22 cellular contexts compared by ENCODE assay signal in the genomic region with DNA sequence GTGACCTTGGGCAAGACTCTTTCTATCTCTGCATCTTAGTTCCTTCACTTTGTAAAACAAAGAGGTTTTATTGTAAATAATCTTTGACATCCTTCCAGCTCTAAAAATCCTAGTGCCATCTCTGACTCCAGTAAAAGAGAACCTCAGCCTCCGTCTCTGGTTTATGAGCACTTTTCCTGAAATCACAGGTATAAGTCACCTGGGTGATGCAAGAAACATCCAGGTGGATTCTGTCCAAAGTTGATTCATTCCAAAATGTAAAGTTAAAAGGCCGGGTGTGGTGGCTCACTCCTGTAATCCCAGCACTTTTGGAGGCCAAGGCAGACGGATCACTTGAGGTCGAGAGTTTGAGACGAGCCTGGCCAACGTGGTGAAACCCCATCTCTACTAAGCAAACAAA.
"Had no signal": no experiment of that assay in that cellular context is flagged by ENCODE, and none has a peak within 500 bp of the region (broad histone marks: within the 10 kb centered on the region; RNA-seq: fewer than 3 reads in every experiment).

No MANE protein-coding gene starts in this region.

- H3K27me3 ChIP-seq: colonic mucosa, heart left ventricle, pancreas, right lobe of liver, tibial artery, upper lobe of left lung had no signal

- H3K4me1 ChIP-seq: spleen had no signal

- H3K27ac ChIP-seq: colonic mucosa, heart left ventricle, right lobe of liver, spleen, tibial artery, upper lobe of left lung had no signal

- H3K4me3 ChIP-seq: colonic mucosa, heart left ventricle, lung, pancreas, psoas muscle, right lobe of liver, spleen, tibial artery, upper lobe of left lung had no signal

- H3K36me3 ChIP-seq: colonic mucosa, heart left ventricle, pancreas, right lobe of liver, spleen, tibial artery, upper lobe of left lung had no signal

- H3K9me3 ChIP-seq: colonic mucosa, heart left ventricle, pancreas, psoas muscle, right lobe of liver, spleen, tibial artery, upper lobe of left lung had no signal

- DNase-seq: colonic mucosa; dermis blood vessel endothelial cell; effector CD4-positive, alpha-beta T cell; endodermal cell; heart left ventricle; hypothalamus; left cardiac atrium; left ventricle myocardium superior; mesendoderm; naive B cell; occipital lobe; psoas muscle; retina; spleen; stimulated activated CD4-positive, alpha-beta T cell treated with anti-CD3 and anti-CD28 coated beads, Interleukin-15, amount 100 ng/mL, for 24 hours; stimulated activated CD4-positive, alpha-beta T cell treated with anti-CD3 and anti-CD28 coated beads, Interleukin-1b, Interleukin-23, amount 100 ng/mL, for 48 hours; stimulated activated CD4-positive, alpha-beta T cell treated with anti-CD3 and anti-CD28 coated beads, Interleukin-4, amount 100 ng/mL, for 24 hours; tibial artery; upper lobe of left lung had no signal
